ENCODE assay signal across 8 cellular contexts in genomic region chr2:12715878-12716249, GRCh38. TPM values are rescaled to one million over a fixed set of nuclear protein-coding genes. Genes with fewer than 3 reads are reported as not detected.
DNase-seq lines count a peak whose midpoint lies in the region; ATAC-seq and TF ChIP-seq lines count a peak whose summit lies in the region.

No MANE protein-coding gene starts in this region.

- DNase-seq in GM13976 (ENCODE audit: low spot score) (peak; percentile 61), HuH-7 (ENCODE audit: low spot score) (peak; percentile 74), RPMI8226 (peak; percentile 69), omental fat pad (ENCODE audit: low spot score) (no peak), NCI-H2029 (lab: John Stamatoyannopoulos, UW) (no peak)
- DNase-seq in activated gamma-delta T cell treated with anti-CD3 and anti-CD28 coated beads, Interleukin-2, amount 50 U/mL, for 16 hours (ENCODE audit: low read depth): peak; percentile 67

- ATAC-seq in gastroesophageal sphincter: peak; percentile 29
- peak; percentile 41 for ATAC-seq in omental fat pad (ENCODE audit: low FRiP score)

- TF ChIP-seq CTCF in GM13976 (IDR thresholded peaks at IDR 0.05; ENCODE audit: borderline replicate concordance, control extremely low read depth, extremely low read depth, insufficient read depth, missing control alignments) (peak; percentile 49), gastroesophageal sphincter (IDR thresholded peaks at IDR 0.05) (peak in 3 of 4 experiments; percentile 62 to 73 (median 72)), omental fat pad (IDR thresholded peaks at IDR 0.05) (no peak)

- H3K4me3 ChIP-seq in gastroesophageal sphincter (peak overlapping the region; percentile 48 to 82), thymus (ENCODE audit: low read length) (peak overlapping the region; percentile 92)

- H3K27me3 ChIP-seq in gastroesophageal sphincter (no peaks in the 10 kb centered on the region), thymus (ENCODE audit: control insufficient read depth, insufficient read depth) (no peaks in the 10 kb centered on the region)

- H3K9me3 ChIP-seq in gastroesophageal sphincter (no peaks in the 10 kb centered on the region), thymus (ENCODE audit: control insufficient read depth) (no peaks in the 10 kb centered on the region)

- TF ChIP-seq POLR2A in gastroesophageal sphincter (IDR thresholded peaks at IDR 0.05): no peak

- in situ Hi-C loops in GM13976 (cut with MboI; ENCODE audit: low sequenced_read_pairs, unreplicated experiment): loop anchor here (25.0 kb wide), 1 partner anchor 879 kb away; no protein-coding TSS in a partner anchor

- H3K36me3 ChIP-seq in gastroesophageal sphincter (no peaks in the 10 kb centered on the region), thymus (ENCODE audit: control insufficient read depth, insufficient read depth) (no peaks in the 10 kb centered on the region)

- WGBS in gastroesophageal sphincter (ENCODE audit: low coverage in 1 of 2), 2 donors: 21 to 27% methylated on average over 2 to 3 of the region's 10 CpGs
- 7% methylated on average over 10 of the region's 10 CpGs for WGBS in thymus

- H3K27ac ChIP-seq in gastroesophageal sphincter (peak overlapping the region; percentile 89 to 95 (median 90)), thymus (ENCODE audit: low read depth) (peak overlapping the region; percentile 94)

- TF ChIP-seq EP300 in gastroesophageal sphincter (IDR thresholded peaks at IDR 0.05): no peak

- peaks cover 0 to 54% (median 12%) of the 10 kb centered on the region in 3 donors for H3K4me1 ChIP-seq in gastroesophageal sphincter
- peaks cover 10% of the 10 kb centered on the region for H3K4me1 ChIP-seq in thymus (ENCODE audit: control insufficient read depth, insufficient read depth, low read length)

RNA-seq across cellular contexts. Expression of gene TRIB2, which starts 0.9 kb away (rescaled TPM):
- total RNA-seq in gastroesophageal sphincter: 10 to 100 TPM; 22.7 to 54.2 (median 32.3) TPM
- total RNA-seq in omental fat pad: 100 to 1,000 TPM in 1 of 4 donors, 10 to 100 TPM in 3; 27.8 to 144 (median 63.2) TPM
- polyA plus RNA-seq in thymus: 69.8 TPM

Comparison
In these comparisons a context has a peak if more than half of its experiments do, and no peak if none do; other contexts are left out.
1. DNase-seq: peak in GM13976 (single experiment), HuH-7 (single experiment), RPMI8226 (single experiment) and activated gamma-delta T cell treated with anti-CD3 and anti-CD28 coated beads, Interleukin-2, amount 50 U/mL, for 16 hours (single experiment); none in omental fat pad (single experiment) and NCI-H2029 (single experiment).
2. CTCF ChIP-seq: peak in GM13976 (single experiment) and gastroesophageal sphincter (3 of 4); none in omental fat pad (0 of 3).